ENCODE assay signal across 10 cellular contexts in the genomic region with DNA sequence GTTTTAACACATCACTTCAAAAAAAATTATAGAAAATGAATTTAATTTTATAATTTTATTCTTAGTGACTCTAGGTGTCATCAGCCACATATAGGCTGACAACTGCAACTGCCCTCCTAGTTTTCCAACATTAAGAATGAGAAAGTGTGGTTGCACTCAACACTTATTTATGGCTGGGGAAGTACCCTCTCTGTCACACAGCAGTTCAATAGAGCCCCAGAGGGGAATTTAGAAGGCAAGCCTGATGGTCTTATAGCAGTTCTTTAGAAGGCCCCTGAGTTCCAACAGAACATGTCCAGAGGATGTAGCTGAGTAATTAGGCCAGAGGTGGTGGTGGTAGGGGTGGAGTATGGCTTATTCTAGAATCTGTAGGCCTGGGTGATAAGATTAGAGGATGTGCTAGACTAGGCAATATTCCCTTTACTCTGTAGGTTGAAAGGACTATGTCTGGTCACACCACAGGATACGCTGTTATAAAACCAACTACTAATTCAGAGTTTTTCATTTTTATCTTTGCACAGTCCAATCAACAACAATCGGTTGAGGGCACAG.
DNase-seq lines count a peak whose midpoint lies in the region; ATAC-seq lines count a peak whose summit lies in the region.
"Had no signal": no experiment of that assay in that cellular context is flagged by ENCODE, and none has a peak within 500 bp of the region (broad histone marks: within the 10 kb centered on the region; RNA-seq: fewer than 3 reads in every experiment).

No MANE protein-coding gene starts in this region.

- H3K4me1 Mint-ChIP-seq in activated T-helper 2 cell treated with anti-CD3 and anti-CD28 coated beads, Interferon-gamma antibody, Interleukin-2, Interleukin-4, amounts not matched to agents 10 μg/mL and 5 μg/mL and 100 μg/mL, durations not matched to agents 14 hours and 24 hours and 36 hours (ENCODE audit: low read depth) = peaks cover 5% of the 10 kb centered on the region

- ATAC-seq in GM18858 (IDR thresholded peaks at IDR 0.05; ENCODE audit: unreplicated experiment) (peak; percentile 97), GM21360 (IDR thresholded peaks at IDR 0.05; ENCODE audit: unreplicated experiment) (peak; percentile 99), HG03066 (IDR thresholded peaks at IDR 0.05; ENCODE audit: low read depth, unreplicated experiment) (peak; percentile 89)
- ATAC-seq: left lobe of liver had no signal

- H3K9me3 Mint-ChIP-seq in activated T-helper 2 cell treated with anti-CD3 and anti-CD28 coated beads, Interferon-gamma antibody, Interleukin-2, Interleukin-4, amounts not matched to agents 10 μg/mL and 5 μg/mL and 100 μg/mL, durations not matched to agents 14 hours and 24 hours and 36 hours = no peaks in the 10 kb centered on the region

- H3K27ac Mint-ChIP-seq in activated T-helper 2 cell treated with anti-CD3 and anti-CD28 coated beads, Interferon-gamma antibody, Interleukin-2, Interleukin-4, amounts not matched to agents 10 μg/mL and 5 μg/mL and 100 μg/mL, durations not matched to agents 14 hours and 24 hours and 36 hours = peak overlapping the region; percentile 57

- DNase-seq in activated T-helper 2 cell treated with anti-CD3 and anti-CD28 coated beads, Interferon-gamma antibody, Interleukin-2, Interleukin-4, amounts not matched to agents 10 μg/mL and 5 μg/mL and 100 μg/mL, durations not matched to agents 14 hours and 24 hours and 36 hours (ENCODE audit: low spot score) = no peak
- no peak for DNase-seq in ecto neural progenitor cell (ENCODE audit: low spot score)
- no peak for DNase-seq in stimulated activated naive CD4-positive, alpha-beta T cell (lab: John Stamatoyannopoulos, UW)
- DNase-seq in NCI-H1092 (lab: John Stamatoyannopoulos, UW) = no peak
- DNase-seq in DMS 273 treated with DMSO at 0.1 percent for 48 hours (lab: John Stamatoyannopoulos, UW) = no peak
- DNase-seq: anterior cingulate cortex had no signal

- H3K27me3 Mint-ChIP-seq in activated T-helper 2 cell treated with anti-CD3 and anti-CD28 coated beads, Interferon-gamma antibody, Interleukin-2, Interleukin-4, amounts not matched to agents 10 μg/mL and 5 μg/mL and 100 μg/mL, durations not matched to agents 14 hours and 24 hours and 36 hours (ENCODE audit: low read depth) = peaks cover 1% of the 10 kb centered on the region

- H3K36me3 Mint-ChIP-seq in activated T-helper 2 cell treated with anti-CD3 and anti-CD28 coated beads, Interferon-gamma antibody, Interleukin-2, Interleukin-4, amounts not matched to agents 10 μg/mL and 5 μg/mL and 100 μg/mL, durations not matched to agents 14 hours and 24 hours and 36 hours (ENCODE audit: low read depth) = no peaks in the 10 kb centered on the region

- H3K4me3 Mint-ChIP-seq in activated T-helper 2 cell treated with anti-CD3 and anti-CD28 coated beads, Interferon-gamma antibody, Interleukin-2, Interleukin-4, amounts not matched to agents 10 μg/mL and 5 μg/mL and 100 μg/mL, durations not matched to agents 14 hours and 24 hours and 36 hours (ENCODE audit: low read depth) = no peak overlapping the region

- intact Hi-C loops in activated T-helper 2 cell treated with anti-CD3 and anti-CD28 coated beads, Interferon-gamma antibody, Interleukin-2, Interleukin-4, amounts not matched to agents 10 μg/mL and 5 μg/mL and 100 μg/mL, durations not matched to agents 14 hours and 24 hours and 36 hours (cut with micrococcal nuclease) = loop anchor here (1.0 to 2.0 kb wide), 5 partner anchors 18 to 310 kb away; partner anchors contain the start of genes CITED2 and TXLNB
